In genomic region chr3:123616593-123616992, GRCh38 we compare ENCODE assay signal across 31 cellular contexts.
"Had no signal": no experiment of that assay in that cellular context is flagged by ENCODE, and none has a peak within 500 bp of the region (broad histone marks: within the 10 kb centered on the region; RNA-seq: fewer than 3 reads in every experiment).

No MANE protein-coding gene starts in this region.

- H3K27ac ChIP-seq: brain microvascular endothelial cell, esophagus squamous epithelium, left lung, neutrophil, pancreas, upper lobe of right lung, WERI-Rb-1 had no signal

- DNase-seq: activated CD4-positive, alpha-beta memory T cell treated with anti-CD3 and anti-CD28 coated beads for 36 hours; activated CD4-positive, alpha-beta T cell treated with anti-CD3 and anti-CD28 coated beads, Interleukin-2, amount 10 ng/mL, durations not matched to agents 24 days and 14 days; activated CD4-positive, CD25-positive, alpha-beta regulatory T cell treated with anti-CD3 and anti-CD28 coated beads, Interleukin-2, amount 50 U/mL, for 72 hours; activated CD8-positive, alpha-beta memory T cell treated with anti-CD3 and anti-CD28 coated beads, Interleukin-2, amount 50 U/mL, for 4 hours; activated gamma-delta T cell; activated naive CD4-positive, alpha-beta T cell treated with anti-CD3 and anti-CD28 coated beads, Interleukin-2, amount 10 ng/mL, durations not matched to agents 7 days and 5 days; activated naive CD8-positive, alpha-beta T cell treated with anti-CD3 and anti-CD28 coated beads, Interleukin-2, amount 10 ng/mL, durations not matched to agents 7 days and 5 days; activated T-cell treated with anti-CD3 and anti-CD28 coated beads, Interleukin-2, amount 50 U/mL, for 1 hour; amniotic stem cell; brain microvascular endothelial cell; caudate nucleus; endodermal cell; esophagus squamous epithelium; foreskin melanocyte; kidney glomerular epithelial cell; left lung; mucosa of descending colon; naive B cell; nephron progenitor cell; pancreas; stimulated activated CD4-positive, alpha-beta T cell treated with anti-CD3 and anti-CD28 coated beads, Interleukin-15, amount 100 ng/mL, for 24 hours; stimulated activated CD4-positive, alpha-beta T cell treated with anti-CD3 and anti-CD28 coated beads, Interleukin-2, amount 100 ng/mL, for 24 hours; stimulated activated naive CD4-positive, alpha-beta T cell; SW 1271; T-helper 9 cell; testis; upper lobe of right lung; WERI-Rb-1 had no signal

- ATAC-seq: left lung, mucosa of descending colon, pancreas, upper lobe of right lung had no signal

- H3K9me3 ChIP-seq: esophagus squamous epithelium, left lung, mucosa of descending colon, neutrophil, pancreas, prostate gland, testis, upper lobe of right lung had no signal

- H3K4me3 ChIP-seq: left lung, lung, mucosa of descending colon, pancreas, prostate gland, upper lobe of right lung had no signal

- H3K27me3 ChIP-seq: brain microvascular endothelial cell, esophagus squamous epithelium, left lung, neutrophil, pancreas, testis, upper lobe of right lung had no signal

- H3K36me3 ChIP-seq: neutrophil, pancreas, prostate gland had no signal
